ENCODE assay signal across 9 cellular contexts in the genomic region with DNA sequence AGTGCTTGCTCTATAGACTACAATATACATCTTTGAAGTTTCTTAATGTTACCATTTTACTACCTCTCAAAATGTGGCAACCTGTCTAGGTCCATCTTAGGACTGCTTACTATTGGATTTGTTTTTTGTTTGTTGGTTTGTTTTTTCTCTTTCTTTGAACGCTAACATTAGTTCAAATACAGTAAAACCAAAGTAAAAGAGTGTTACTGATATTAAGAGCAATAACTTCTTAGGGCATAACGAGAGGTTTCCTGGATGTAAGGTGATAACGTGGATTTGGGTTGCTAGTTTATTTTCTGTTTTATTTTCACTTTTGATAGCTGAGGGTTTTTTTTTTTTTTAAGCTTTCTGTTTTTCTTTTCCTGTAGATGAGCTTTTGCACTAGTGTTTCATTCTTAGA. TPM values are rescaled to one million over a fixed set of nuclear protein-coding genes. Genes with fewer than 3 reads are reported as not detected.
DNase-seq lines count a peak whose midpoint lies in the region; ATAC-seq and TF ChIP-seq lines count a peak whose summit lies in the region.
"Had no signal": no experiment of that assay in that cellular context is flagged by ENCODE, and none has a peak within 500 bp of the region (broad histone marks: within the 10 kb centered on the region; RNA-seq: fewer than 3 reads in every experiment).

No MANE protein-coding gene starts in this region.

- no peaks in the 10 kb centered on the region for H3K27me3 ChIP-seq in Karpas-422 (ENCODE audit: low read length)

- DNase-seq in activated CD8-positive, alpha-beta memory T cell treated with anti-CD3 and anti-CD28 coated beads, Interleukin-2, amount 10 ng/mL, durations not matched to agents 7 days and 5 days = no peak
- no peak for DNase-seq in activated CD8-positive, alpha-beta memory T cell treated with anti-CD3 and anti-CD28 coated beads, Interleukin-2, amount 50 U/mL, for 48 hours
- no peak for DNase-seq in Karpas-422
- no peak for DNase-seq in natural killer cell treated with Interleukin-12 subunit alpha and Interleukin-12 subunit beta and Interleukin-15 and Interleukin-18, amount 100 ng/mL, for 72 hours (ENCODE audit: low spot score)
- DNase-seq in mucosa of gallbladder (ENCODE audit: low spot score) = no peak
- DNase-seq in type B pancreatic cell (ENCODE audit: extremely low spot score, unreplicated experiment) = no peak
- DNase-seq in NCI-H748 treated with DMSO at 0.1 percent for 48 hours (lab: John Stamatoyannopoulos, UW) = no peak

- no peaks in the 10 kb centered on the region for H3K27me3 Mint-ChIP-seq in activated CD8-positive, alpha-beta memory T cell treated with anti-CD3 and anti-CD28 coated beads, Interleukin-2, amount 10 ng/mL, durations not matched to agents 7 days and 5 days
- H3K27me3 Mint-ChIP-seq in natural killer cell treated with Interleukin-12 subunit alpha and Interleukin-12 subunit beta and Interleukin-15 and Interleukin-18, amount 100 ng/mL, for 72 hours = no peaks in the 10 kb centered on the region
- no peaks in the 10 kb centered on the region for H3K27me3 Mint-ChIP-seq in type B pancreatic cell

- H3K9me3 ChIP-seq in Karpas-422 (ENCODE audit: low read length) = peaks cover 11% of the 10 kb centered on the region

- H3K4me3 Mint-ChIP-seq in activated CD8-positive, alpha-beta memory T cell treated with anti-CD3 and anti-CD28 coated beads, Interleukin-2, amount 10 ng/mL, durations not matched to agents 7 days and 5 days = peak overlapping the region; percentile 76
- peak overlapping the region; percentile 89 for H3K4me3 Mint-ChIP-seq in natural killer cell treated with Interleukin-12 subunit alpha and Interleukin-12 subunit beta and Interleukin-15 and Interleukin-18, amount 100 ng/mL, for 72 hours
- H3K4me3 Mint-ChIP-seq in type B pancreatic cell = no peak overlapping the region

- H3K4me2 ChIP-seq in Karpas-422 (ENCODE audit: low read depth, low read length, poor library complexity, severe bottlenecking) = peak overlapping the region; percentile 4

- H3K27ac Mint-ChIP-seq in activated CD8-positive, alpha-beta memory T cell treated with anti-CD3 and anti-CD28 coated beads, Interleukin-2, amount 10 ng/mL, durations not matched to agents 7 days and 5 days = peak overlapping the region; percentile 93
- peak overlapping the region; percentile 91 to 100 for H3K27ac Mint-ChIP-seq in natural killer cell treated with Interleukin-12 subunit alpha and Interleukin-12 subunit beta and Interleukin-15 and Interleukin-18, amount 100 ng/mL, for 72 hours
- H3K27ac Mint-ChIP-seq in type B pancreatic cell = no peak overlapping the region
- H3K27ac Mint-ChIP-seq: brain had no signal

- H3K36me3 Mint-ChIP-seq in activated CD8-positive, alpha-beta memory T cell treated with anti-CD3 and anti-CD28 coated beads, Interleukin-2, amount 10 ng/mL, durations not matched to agents 7 days and 5 days = peaks cover 29% of the 10 kb centered on the region
- peaks cover 4% of the 10 kb centered on the region for H3K36me3 Mint-ChIP-seq in natural killer cell treated with Interleukin-12 subunit alpha and Interleukin-12 subunit beta and Interleukin-15 and Interleukin-18, amount 100 ng/mL, for 72 hours
- peaks cover 32% of the 10 kb centered on the region for H3K36me3 Mint-ChIP-seq in type B pancreatic cell

- peak; percentile 75 for ATAC-seq in activated CD8-positive, alpha-beta memory T cell treated with anti-CD3 and anti-CD28 coated beads, Interleukin-2, amount 10 ng/mL, durations not matched to agents 7 days and 5 days
- ATAC-seq in GM21528 (IDR thresholded peaks at IDR 0.05; ENCODE audit: low FRiP score, unreplicated experiment) = peak; percentile 82
- ATAC-seq in natural killer cell treated with Interleukin-12 subunit alpha and Interleukin-12 subunit beta and Interleukin-15 and Interleukin-18, amount 100 ng/mL, for 72 hours = peak; percentile 56 to 87

- no peak overlapping the region for H3K9ac ChIP-seq in Karpas-422 (ENCODE audit: low read length)

- no peak overlapping the region for H3K4me3 ChIP-seq in Karpas-422 (ENCODE audit: low read length)

- CTCF ChIA-PET in activated CD8-positive, alpha-beta memory T cell treated with anti-CD3 and anti-CD28 coated beads, Interleukin-2, amount 10 ng/mL, durations not matched to agents 7 days and 5 days (lab: Charles Lee) = interaction anchor here (1.6 to 2.3 kb wide), 2 partner anchors 17 to 44 kb away, joined by 5 to 6 read pairs; a partner anchor contains a TSS

- H3K79me2 ChIP-seq in Karpas-422 (ENCODE audit: low read length) = peaks cover 96% of the 10 kb centered on the region

- no peaks in the 10 kb centered on the region for H4K20me1 ChIP-seq in Karpas-422 (ENCODE audit: insufficient read depth, low read depth, low read length)

- H3K4me1 ChIP-seq in Karpas-422 (ENCODE audit: low read length) = peaks cover 13% of the 10 kb centered on the region; the same call in 1 of the 2 replicates

- peaks cover 73% of the 10 kb centered on the region for H3K36me3 ChIP-seq in Karpas-422 (ENCODE audit: insufficient read depth, low read length)

- no peaks in the 10 kb centered on the region for H3K9me2 ChIP-seq in Karpas-422 (replicated peaks; ENCODE audit: insufficient read depth, low read length)

- peaks cover 24% of the 10 kb centered on the region for H3K4me1 Mint-ChIP-seq in activated CD8-positive, alpha-beta memory T cell treated with anti-CD3 and anti-CD28 coated beads, Interleukin-2, amount 10 ng/mL, durations not matched to agents 7 days and 5 days
- peaks cover 23 to 26% of the 10 kb centered on the region in 2 donors for H3K4me1 Mint-ChIP-seq in natural killer cell treated with Interleukin-12 subunit alpha and Interleukin-12 subunit beta and Interleukin-15 and Interleukin-18, amount 100 ng/mL, for 72 hours (ENCODE audit: low read depth in 2 of 2)
- peaks cover 15% of the 10 kb centered on the region for H3K4me1 Mint-ChIP-seq in type B pancreatic cell (ENCODE audit: unreplicated experiment)

- no peak overlapping the region for H2AFZ ChIP-seq in Karpas-422 (ENCODE audit: low read length)

- H3K27ac ChIP-seq in Karpas-422 (ENCODE audit: low read length) = no peak overlapping the region

- TF ChIP-seq CTCF in type B pancreatic cell (conservative IDR thresholded peaks at IDR 0.05) = no peak

- H3K9me3 Mint-ChIP-seq in activated CD8-positive, alpha-beta memory T cell treated with anti-CD3 and anti-CD28 coated beads, Interleukin-2, amount 10 ng/mL, durations not matched to agents 7 days and 5 days (ENCODE audit: low read depth) = no peaks in the 10 kb centered on the region
- H3K9me3 Mint-ChIP-seq in natural killer cell treated with Interleukin-12 subunit alpha and Interleukin-12 subunit beta and Interleukin-15 and Interleukin-18, amount 100 ng/mL, for 72 hours = peaks cover 2% of the 10 kb centered on the region
- H3K9me3 Mint-ChIP-seq in type B pancreatic cell = no peaks in the 10 kb centered on the region

RNA-seq across cellular contexts. Expression of a gene that starts 43.6 kb away (rescaled TPM):
- total RNA-seq in activated CD8-positive, alpha-beta memory T cell treated with anti-CD3 and anti-CD28 coated beads, Interleukin-2, amount 10 ng/mL, durations not matched to agents 7 days and 5 days = 10 to 100 TPM; 30.1 to 30.8 TPM
- total RNA-seq in Karpas-422 (2014; rRNA removed; shearing (Covaris generic); ENCODE audit: low replicate concordance) = 98.9 and 228 TPM in 2 replicates
- total RNA-seq in natural killer cell treated with Interleukin-12 subunit alpha and Interleukin-12 subunit beta and Interleukin-15 and Interleukin-18, amount 100 ng/mL, for 72 hours = 10 to 100 TPM; 23.0 to 40.3 TPM
- 23.7 TPM for total RNA-seq in mucosa of gallbladder
- total RNA-seq in type B pancreatic cell (ENCODE audit: low replicate concordance) = 33.9 and 46.4 TPM in 2 replicates
